8 cellular contexts compared by ENCODE assay signal in genomic region chr6:17987576-17988421, GRCh38. TPM values are rescaled to one million over a fixed set of nuclear protein-coding genes. Genes with fewer than 3 reads are reported as not detected.
DNase-seq lines count a peak whose midpoint lies in the region; ATAC-seq and TF ChIP-seq lines count a peak whose summit lies in the region.

Gene KIF13A, minus strand, starts transcription at chr6:17987635. Its CDS starts 172 bp downstream, at chr6:17987463.

- DNase-seq in AG04450 (ENCODE audit: low read depth, low spot score), result no peak
- peak; percentile 90 for DNase-seq in NCI-H2029 (lab: John Stamatoyannopoulos, UW)
- peak; percentile 39 for DNase-seq in activated CD4-positive, CD25-positive, alpha-beta regulatory T cell treated with anti-CD3 and anti-CD28 coated beads, Interleukin-2, amount 50 U/mL, for 72 hours
- DNase-seq in effector memory CD4-positive, alpha-beta T cell, result no peak
- peak; percentile 59 to 91 for DNase-seq in lower leg skin (ENCODE audit: low spot score in 2 of 2)
- DNase-seq in stimulated activated CD8-positive, alpha-beta memory T cell treated with anti-CD3 and anti-CD28 coated beads, Interleukin-15, amount 100 ng/mL, for 48 hours (ENCODE audit: low read depth in 2 of 2), result peak; percentile 33 to 36

- 0 to 2% methylated on average over 22 to 42 of the region's 105 CpGs for WGBS in lower leg skin, 2 donors

- intact Hi-C loops in lower leg skin (cut with DNase I; ENCODE audit: low total_unique reads), result loop anchor here (10.0 kb wide), 1 partner anchor 153 kb away; no protein-coding TSS in a partner anchor

- peak within 1 kb of the TSS; percentile 68 for H3K27ac ChIP-seq in AG04450 (ENCODE audit: low read depth, low read length)
- H3K27ac ChIP-seq in effector memory CD4-positive, alpha-beta T cell (ENCODE audit: insufficient read depth, low read length, poor library complexity, severe bottlenecking), result no peak within 1 kb of the TSS

- CTCF ChIA-PET in AG04450 (lab: Charles Lee), result interaction anchor here (0.9 to 1.2 kb wide), 4 partner anchors 23 to 182 kb away, joined by 3 to 4 read pairs (median 3); no protein-coding TSS in a partner anchor

- no peak for TF ChIP-seq POLR2A in lower leg skin (IDR thresholded peaks at IDR 0.05)

- TF ChIP-seq CTCF in AG04450 (IDR thresholded peaks at IDR 0.05; ENCODE audit: low read depth, low read length), result 0 out of 2 replicates have a peak, but pooled peaks have one; percentile 8
- no peak for TF ChIP-seq CTCF in lower leg skin (IDR thresholded peaks at IDR 0.05)

- POLR2A ChIA-PET in AG04450 (lab: Yijun Ruan, JAX), result interaction anchor here (1.6 to 2.1 kb wide), 2 partner anchors 25 to 56 kb away, joined by 4 to 6 read pairs; no protein-coding TSS in a partner anchor

- ATAC-seq in GM18520 (IDR thresholded peaks at IDR 0.05; ENCODE audit: unreplicated experiment) (peak; percentile 58), HG03025 (IDR thresholded peaks at IDR 0.05; ENCODE audit: low FRiP score, unreplicated experiment) (peak; percentile 57)

- H3K36me3 ChIP-seq in effector memory CD4-positive, alpha-beta T cell (ENCODE audit: control insufficient read depth, insufficient read depth, low read length), result no peaks in the 10 kb centered on the region

- H3K4me3 ChIP-seq in AG04450 (ENCODE audit: low read depth, low read length), result peak within 1 kb of the TSS; percentile 73
- H3K4me3 ChIP-seq in effector memory CD4-positive, alpha-beta T cell (ENCODE audit: insufficient read depth, low read depth, low read length, poor library complexity, severe bottlenecking), result peak within 1 kb of the TSS; percentile 53
- peak within 1 kb of the TSS; percentile 56 for H3K4me3 ChIP-seq in lower leg skin (ENCODE audit: low read depth, poor library complexity, severe bottlenecking)

- H3K9me3 ChIP-seq in AG04450 (ENCODE audit: control insufficient read depth, insufficient read depth, low read length), result no peaks in the 10 kb centered on the region
- no peaks in the 10 kb centered on the region for H3K9me3 ChIP-seq in effector memory CD4-positive, alpha-beta T cell (ENCODE audit: control insufficient read depth, low read length)

- H3K4me1 ChIP-seq in effector memory CD4-positive, alpha-beta T cell (ENCODE audit: control insufficient read depth, insufficient read depth, low read length, poor library complexity, severe bottlenecking), result peaks cover 6% of the 10 kb centered on the region

- H3K27me3 ChIP-seq in AG04450 (ENCODE audit: control insufficient read depth, insufficient read depth, low read length), result no peaks in the 10 kb centered on the region
- H3K27me3 ChIP-seq in effector memory CD4-positive, alpha-beta T cell (replicated peaks; ENCODE audit: control insufficient read depth, insufficient read depth, low read length, poor library complexity, severe bottlenecking), result peaks cover 8% of the 10 kb centered on the region

RNA-seq across cellular contexts. Expression of gene KIF13A, which starts in this region (rescaled TPM):
- 56.1 and 57.7 TPM in 2 replicates for polyA plus RNA-seq in AG04450 (2011; rRNA removed)
- 77.3 and 83.1 TPM in 2 replicates for polyA minus RNA-seq in AG04450 (2011; rRNA and poly(A)+ RNA removed)
- total RNA-seq in lower leg skin, result 10 to 100 TPM; 54.4 to 88.5 (median 60.6) TPM

Comparison
In these comparisons a context has a peak if more than half of its experiments do, and no peak if none do; other contexts are left out.
1. DNase-seq: peak in NCI-H2029 (single experiment), activated CD4-positive, CD25-positive, alpha-beta regulatory T cell treated with anti-CD3 and anti-CD28 coated beads, Interleukin-2, amount 50 U/mL, for 72 hours (single experiment), lower leg skin (2 of 2) and stimulated activated CD8-positive, alpha-beta memory T cell treated with anti-CD3 and anti-CD28 coated beads, Interleukin-15, amount 100 ng/mL, for 48 hours (2 of 2); none in AG04450 (single experiment) and effector memory CD4-positive, alpha-beta T cell (0 of 3).
2. Peak in every context shown above with its lines, with median percentiles within 50 percentile points of each other: H3K4me3 ChIP-seq.